In the genomic region with DNA sequence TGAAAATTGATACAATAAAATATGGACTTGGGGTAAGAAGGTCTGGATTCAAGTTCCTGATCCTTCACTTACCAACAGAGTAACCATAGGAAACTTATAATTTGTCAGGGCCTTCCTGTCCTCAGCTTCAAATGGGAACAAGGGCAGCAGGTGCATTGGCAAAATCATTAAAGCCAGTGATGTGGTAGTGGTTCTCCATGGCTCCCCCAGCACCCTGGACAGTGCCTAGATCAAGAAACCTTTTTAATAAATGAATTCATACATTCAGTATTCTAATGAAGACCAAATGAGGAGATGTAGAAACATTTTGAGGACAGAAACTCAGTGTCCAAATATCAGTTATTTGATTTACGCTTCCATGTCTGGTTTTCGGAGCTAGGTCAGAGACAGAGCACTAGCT, we compare ENCODE assay signal across 42 cellular contexts. TPM values are rescaled to one million over a fixed set of nuclear protein-coding genes. Genes with fewer than 3 reads are reported as not detected.
"Had no signal": no experiment of that assay in that cellular context is flagged by ENCODE, and none has a peak within 500 bp of the region (broad histone marks: within the 10 kb centered on the region; RNA-seq: fewer than 3 reads in every experiment).

No MANE protein-coding gene starts in this region.

- H3K4me1 Mint-ChIP-seq: activated naive CD4-positive, alpha-beta T cell treated with anti-CD3 and anti-CD28 coated beads, Interleukin-2, amount 10 ng/mL, durations not matched to agents 7 days and 5 days; activated naive CD4-positive, alpha-beta T cell treated with anti-CD3 and anti-CD28 coated beads, Interleukin-2, amount 50 U/mL, for 24 hours; activated naive CD8-positive, alpha-beta T cell treated with anti-CD3 and anti-CD28 coated beads for 36 hours; activated naive CD8-positive, alpha-beta T cell treated with anti-CD3 and anti-CD28 coated beads, Interleukin-2, amount 10 ng/mL, durations not matched to agents 7 days and 5 days; activated naive CD8-positive, alpha-beta T cell treated with anti-CD3 and anti-CD28 coated beads, Interleukin-2, amount 50 U/mL, for 24 hours; activated T-helper 17 cell treated with anti-CD3 and anti-CD28 coated beads, Interleukin-2, amount 50 U/mL, for 72 hours; central memory CD8-positive, alpha-beta T cell had no signal

- H3K36me3 Mint-ChIP-seq: activated naive CD4-positive, alpha-beta T cell treated with anti-CD3 and anti-CD28 coated beads, Interleukin-2, amount 10 ng/mL, durations not matched to agents 7 days and 5 days; activated naive CD4-positive, alpha-beta T cell treated with anti-CD3 and anti-CD28 coated beads, Interleukin-2, amount 50 U/mL, for 24 hours; activated naive CD8-positive, alpha-beta T cell treated with anti-CD3 and anti-CD28 coated beads for 36 hours; activated naive CD8-positive, alpha-beta T cell treated with anti-CD3 and anti-CD28 coated beads, Interleukin-2, amount 10 ng/mL, durations not matched to agents 7 days and 5 days; brain had no signal

- H3K4me3 Mint-ChIP-seq: activated naive CD4-positive, alpha-beta T cell treated with anti-CD3 and anti-CD28 coated beads for 36 hours; activated naive CD4-positive, alpha-beta T cell treated with anti-CD3 and anti-CD28 coated beads, Interleukin-2, amount 10 ng/mL, durations not matched to agents 7 days and 5 days; activated naive CD4-positive, alpha-beta T cell treated with anti-CD3 and anti-CD28 coated beads, Interleukin-2, amount 50 U/mL, for 24 hours; activated naive CD8-positive, alpha-beta T cell; activated naive CD8-positive, alpha-beta T cell treated with anti-CD3 and anti-CD28 coated beads for 36 hours; activated naive CD8-positive, alpha-beta T cell treated with anti-CD3 and anti-CD28 coated beads, Interleukin-2, amount 10 ng/mL, durations not matched to agents 7 days and 5 days; activated naive CD8-positive, alpha-beta T cell treated with anti-CD3 and anti-CD28 coated beads, Interleukin-2, amount 50 U/mL, for 24 hours; activated T-cell treated with anti-CD3 and anti-CD28 coated beads, Interleukin-2, amount 50 U/mL, for 24 hours; activated T-cell treated with anti-CD3 and anti-CD28 coated beads, Interleukin-2, amount 50 U/mL, for 4 hours; activated T-cell treated with anti-CD3 and anti-CD28 coated beads, Interleukin-2, amount 50 U/mL, for 72 hours; activated T-helper 1 cell treated with anti-CD3 and anti-CD28 coated beads, Interleukin-12 subunit alpha, Interleukin-12 subunit beta, Interleukin-2, Interleukin-4 antibody, amounts not matched to agents 30 ng/mL and 10 ng/mL and 1 ng/mL, durations not matched to agents 14 hours and 24 hours and 36 hours; activated T-helper 17 cell treated with anti-CD3 and anti-CD28 coated beads, Interleukin-2, amount 50 U/mL, for 72 hours; central memory CD8-positive, alpha-beta T cell had no signal

- H3K4me3 ChIP-seq: adrenal gland, ascending aorta, body of pancreas, breast epithelium, cardiac muscle cell had no signal

- H3K9me3 ChIP-seq: adrenal gland, ascending aorta had no signal

- ATAC-seq: activated naive CD4-positive, alpha-beta T cell treated with anti-CD3 and anti-CD28 coated beads, Interleukin-2, amount 50 U/mL, for 72 hours; activated naive CD8-positive, alpha-beta T cell treated with anti-CD3 and anti-CD28 coated beads, Interleukin-2, amount 50 U/mL, for 24 hours; activated T-cell treated with anti-CD3 and anti-CD28 coated beads, Interleukin-2, amount 50 U/mL, for 4 hours; activated T-cell treated with anti-CD3 and anti-CD28 coated beads, Interleukin-2, amount 50 U/mL, for 72 hours; activated T-helper 17 cell treated with anti-CD3 and anti-CD28 coated beads, Interleukin-2, amount 50 U/mL, for 72 hours; body of pancreas had no signal

- H3K36me3 ChIP-seq: adrenal gland, ascending aorta, brain microvascular endothelial cell, breast epithelium, cardiac muscle cell had no signal

- H3K27me3 ChIP-seq: ascending aorta, body of pancreas, brain microvascular endothelial cell had no signal

- H3K4me1 ChIP-seq: adrenal gland, ascending aorta, body of pancreas, breast epithelium had no signal

- DNase-seq: activated effector memory CD4-positive, alpha-beta T cell treated with anti-CD3 and anti-CD28 coated beads, Interleukin-2, amount 50 U/mL, for 16 hours; activated effector memory CD4-positive, alpha-beta T cell treated with Interleukin-2 at 50 U/mL for 16 hours; activated gamma-delta T cell; activated gamma-delta T cell treated with Interleukin-2 at 50 U/mL for 16 hours; activated naive CD4-positive, alpha-beta T cell; activated naive CD4-positive, alpha-beta T cell treated with anti-CD3 and anti-CD28 coated beads for 36 hours; activated naive CD4-positive, alpha-beta T cell treated with anti-CD3 and anti-CD28 coated beads, Interleukin-2, amount 10 ng/mL, durations not matched to agents 7 days and 5 days; activated naive CD4-positive, alpha-beta T cell treated with anti-CD3 and anti-CD28 coated beads, Interleukin-2, amount 50 U/mL, for 16 hours; activated naive CD4-positive, alpha-beta T cell treated with Interleukin-2 at 50 U/mL for 16 hours; activated naive CD8-positive, alpha-beta T cell treated with anti-CD3 and anti-CD28 coated beads for 36 hours; activated naive CD8-positive, alpha-beta T cell treated with anti-CD3 and anti-CD28 coated beads, Interleukin-2, amount 10 ng/mL, durations not matched to agents 7 days and 5 days; activated naive CD8-positive, alpha-beta T cell treated with anti-CD3 and anti-CD28 coated beads, Interleukin-2, amount 50 U/mL, for 24 hours; activated T-cell treated with anti-CD3 and anti-CD28 coated beads, Interleukin-2, amount 50 U/mL, for 24 hours; activated T-cell treated with anti-CD3 and anti-CD28 coated beads, Interleukin-2, amount 50 U/mL, for 4 hours; activated T-cell treated with anti-CD3 and anti-CD28 coated beads, Interleukin-2, amount 50 U/mL, for 48 hours; activated T-cell treated with anti-CD3 and anti-CD28 coated beads, Interleukin-2, amount 50 U/mL, for 72 hours; adrenal gland; amniotic stem cell; amygdala; aorta; body of pancreas; brain microvascular endothelial cell; caudate nucleus; central memory CD4-positive, alpha-beta T cell; cerebellar nuclear complex had no signal

- H3K27ac ChIP-seq: adrenal gland, ascending aorta, body of pancreas, brain microvascular endothelial cell, breast epithelium, cardiac muscle cell had no signal

- H3K27ac Mint-ChIP-seq: activated naive CD4-positive, alpha-beta T cell treated with anti-CD3 and anti-CD28 coated beads for 36 hours; activated naive CD4-positive, alpha-beta T cell treated with anti-CD3 and anti-CD28 coated beads, Interleukin-2, amount 10 ng/mL, durations not matched to agents 7 days and 5 days; activated naive CD4-positive, alpha-beta T cell treated with anti-CD3 and anti-CD28 coated beads, Interleukin-2, amount 50 U/mL, for 24 hours; activated naive CD4-positive, alpha-beta T cell treated with anti-CD3 and anti-CD28 coated beads, Interleukin-2, amount 50 U/mL, for 72 hours; activated naive CD8-positive, alpha-beta T cell; activated naive CD8-positive, alpha-beta T cell treated with anti-CD3 and anti-CD28 coated beads for 36 hours; activated naive CD8-positive, alpha-beta T cell treated with anti-CD3 and anti-CD28 coated beads, Interleukin-2, amount 10 ng/mL, durations not matched to agents 7 days and 5 days; activated naive CD8-positive, alpha-beta T cell treated with anti-CD3 and anti-CD28 coated beads, Interleukin-2, amount 50 U/mL, for 24 hours; activated T-cell treated with anti-CD3 and anti-CD28 coated beads, Interleukin-2, amount 50 U/mL, for 24 hours; activated T-cell treated with anti-CD3 and anti-CD28 coated beads, Interleukin-2, amount 50 U/mL, for 72 hours; activated T-helper 1 cell treated with anti-CD3 and anti-CD28 coated beads, Interleukin-12 subunit alpha, Interleukin-12 subunit beta, Interleukin-2, Interleukin-4 antibody, amounts not matched to agents 30 ng/mL and 10 ng/mL and 1 ng/mL, durations not matched to agents 14 hours and 24 hours and 36 hours; activated T-helper 17 cell treated with anti-CD3 and anti-CD28 coated beads, Interleukin-2, amount 50 U/mL, for 72 hours; activated T-helper 2 cell treated with anti-CD3 and anti-CD28 coated beads, Interferon-gamma antibody, Interleukin-2, Interleukin-4, amounts not matched to agents 10 μg/mL and 5 μg/mL and 100 μg/mL, durations not matched to agents 14 hours and 24 hours and 36 hours had no signal

RNA-seq across cellular contexts. Expression of gene SPATA19, which starts 51.1 kb away (rescaled TPM):
- total RNA-seq: activated naive CD4-positive, alpha-beta T cell treated with anti-CD3 and anti-CD28 coated beads for 36 hours; activated naive CD4-positive, alpha-beta T cell treated with anti-CD3 and anti-CD28 coated beads, Interleukin-2, amount 50 U/mL, for 72 hours; activated naive CD8-positive, alpha-beta T cell treated with anti-CD3 and anti-CD28 coated beads for 36 hours; activated naive CD8-positive, alpha-beta T cell treated with anti-CD3 and anti-CD28 coated beads, Interleukin-2, amount 10 ng/mL, durations not matched to agents 7 days and 5 days; activated T-cell treated with anti-CD3 and anti-CD28 coated beads, Interleukin-2, amount 50 U/mL, for 4 hours; activated T-cell treated with anti-CD3 and anti-CD28 coated beads, Interleukin-2, amount 50 U/mL, for 72 hours; activated T-helper 1 cell treated with anti-CD3 and anti-CD28 coated beads, Interleukin-12 subunit alpha, Interleukin-12 subunit beta, Interleukin-2, Interleukin-4 antibody, amounts not matched to agents 30 ng/mL and 10 ng/mL and 1 ng/mL, durations not matched to agents 14 hours and 24 hours and 36 hours; activated T-helper 17 cell treated with anti-CD3 and anti-CD28 coated beads, Interleukin-2, amount 50 U/mL, for 72 hours; activated T-helper 2 cell treated with anti-CD3 and anti-CD28 coated beads, Interferon-gamma antibody, Interleukin-2, Interleukin-4, amounts not matched to agents 10 μg/mL and 5 μg/mL and 100 μg/mL, durations not matched to agents 14 hours and 24 hours and 36 hours; adrenal gland; aorta; ascending aorta; astrocyte; body of pancreas; breast epithelium; bronchial epithelial cell; cardiac muscle cell; cardiac septum; cerebellum; chondrocyte had no signal
- polyA plus RNA-seq: adipose tissue, adrenal gland, aorta, cardiac muscle cell had no signal
